Comparison of ENCODE assay signal across 17 cellular contexts in the genomic region with DNA sequence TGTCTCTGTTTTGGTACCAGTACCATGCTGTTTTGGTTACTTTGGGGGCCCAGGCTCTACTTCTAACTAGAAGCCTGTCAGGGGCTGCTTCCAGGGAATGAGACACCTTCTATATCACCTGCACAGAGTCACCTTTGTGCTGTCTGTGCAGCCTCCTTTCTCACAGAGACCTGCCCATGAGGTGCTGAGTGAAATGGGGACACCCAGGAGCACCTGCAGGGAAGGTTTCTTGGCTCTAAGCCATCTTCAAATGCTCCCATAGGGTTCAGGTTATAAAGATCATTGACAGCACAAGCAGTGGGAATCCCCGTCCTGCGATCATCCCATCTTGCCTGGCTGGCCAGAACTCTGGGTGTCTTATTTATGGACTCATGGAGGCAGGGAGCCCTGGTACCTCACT. TPM values are rescaled to one million over a fixed set of nuclear protein-coding genes. Genes with fewer than 3 reads are reported as not detected.
DNase-seq lines count a peak whose midpoint lies in the region; ATAC-seq and TF ChIP-seq lines count a peak whose summit lies in the region.
"Had no signal": no experiment of that assay in that cellular context is flagged by ENCODE, and none has a peak within 500 bp of the region (broad histone marks: within the 10 kb centered on the region; RNA-seq: fewer than 3 reads in every experiment).

No MANE protein-coding gene starts in this region.

- no peaks in the 10 kb centered on the region for H3K4me1 ChIP-seq in trophoblast cell (ENCODE audit: control insufficient read depth in 1 of 2, insufficient read depth in 2 of 2, low read length in 2 of 2)

- H4K12ac ChIP-seq in trophoblast cell (ENCODE audit: low read depth, low read length) = no peak overlapping the region

- no peak overlapping the region for H2AK5ac ChIP-seq in trophoblast cell (ENCODE audit: low read length)

- peak overlapping the region; percentile 47 for H3K23ac ChIP-seq in trophoblast cell (ENCODE audit: low read length)

- no peaks in the 10 kb centered on the region for H3K36me3 Mint-ChIP-seq in T-helper 1 cell treated with Interleukin-12 subunit alpha and Interleukin-12 subunit beta and Interleukin-4 antibody, amounts not matched to agents 30 μg/mL and 1 μg/mL, for 36 hours (ENCODE audit: low read depth)

- no peak overlapping the region for H4K91ac ChIP-seq in trophoblast cell (ENCODE audit: low read depth, low read length)

- H3K27ac ChIP-seq in coronary artery = no peak overlapping the region
- H3K27ac ChIP-seq in trophoblast cell (ENCODE audit: low read depth, low read length) = no peak overlapping the region
- no peak overlapping the region for H3K27ac ChIP-seq in caudate nucleus (ENCODE audit: low read depth, low read length)
- H3K27ac ChIP-seq: BLaER1, KMS-11 had no signal

- H3K79me1 ChIP-seq in trophoblast cell (ENCODE audit: low read length) = no peaks in the 10 kb centered on the region

- H3K79me2 ChIP-seq in trophoblast cell (ENCODE audit: control insufficient read depth, insufficient read depth, low read length, poor library complexity) = no peaks in the 10 kb centered on the region

- no CpG with 5 or more reads among the region's 2 CpGs for WGBS in trophoblast cell (ENCODE audit: extremely low coverage, insufficient coverage, insufficient read length)

- H3K9me3 Mint-ChIP-seq in T-helper 1 cell treated with Interleukin-12 subunit alpha and Interleukin-12 subunit beta and Interleukin-4 antibody, amounts not matched to agents 30 μg/mL and 1 μg/mL, for 36 hours = peaks cover 4% of the 10 kb centered on the region
- H3K9me3 Mint-ChIP-seq: HFFc6 had no signal

- TF ChIP-seq CTCF in coronary artery (IDR thresholded peaks at IDR 0.05) = no peak

- peak overlapping the region; percentile 8 for H3K27ac Mint-ChIP-seq in T-helper 1 cell treated with Interleukin-12 subunit alpha and Interleukin-12 subunit beta and Interleukin-4 antibody, amounts not matched to agents 30 μg/mL and 1 μg/mL, for 36 hours
- H3K27ac Mint-ChIP-seq: HFFc6 had no signal

- DNase-seq in T-helper 1 cell = no peak
- DNase-seq in coronary artery (ENCODE audit: low spot score) = peak; percentile 56
- no peak for DNase-seq in trophoblast cell
- DNase-seq in caudate nucleus (lab: John Stamatoyannopoulos, UW) = no peak
- DNase-seq in activated CD4-positive, CD25-positive, alpha-beta regulatory T cell treated with anti-CD3 and anti-CD28 coated beads, Interleukin-2, amount 50 U/mL, for 72 hours = no peak
- DNase-seq: 8988T, AML-193, DMS 273 treated with DMSO at 0.1 percent for 48 hours, DMS79 treated with DMSO at 0.1 percent for 48 hours, EL, HCEC 1CT, HFFc6 had no signal

- no peak overlapping the region for H3K4me2 ChIP-seq in trophoblast cell (ENCODE audit: low read length)
- H3K4me2 ChIP-seq: BLaER1, KMS-11 had no signal

- H3K14ac ChIP-seq in trophoblast cell (ENCODE audit: low read length) = no peak overlapping the region

- no peak overlapping the region for H3K4ac ChIP-seq in trophoblast cell (ENCODE audit: low read depth, low read length)

- no peaks in the 10 kb centered on the region for H3K27me3 Mint-ChIP-seq in T-helper 1 cell treated with Interleukin-12 subunit alpha and Interleukin-12 subunit beta and Interleukin-4 antibody, amounts not matched to agents 30 μg/mL and 1 μg/mL, for 36 hours (ENCODE audit: low read depth)

- no peak overlapping the region for H2BK5ac ChIP-seq in trophoblast cell (ENCODE audit: low read depth, low read length, poor library complexity)

- H3K4me3 ChIP-seq in coronary artery (no peak overlapping the region), trophoblast cell (ENCODE audit: low read depth, low read length) (no peak overlapping the region)
- H3K4me3 ChIP-seq: BLaER1 had no signal

- H3K27me3 ChIP-seq in trophoblast cell (ENCODE audit: insufficient read depth, low read length) = no peaks in the 10 kb centered on the region
- H3K27me3 ChIP-seq: BLaER1 had no signal

- H3K18ac ChIP-seq in trophoblast cell (ENCODE audit: low read length) = no peak overlapping the region

- no peak overlapping the region for H4K8ac ChIP-seq in trophoblast cell (ENCODE audit: low read depth, low read length)

- no peak overlapping the region for H3K9ac ChIP-seq in trophoblast cell (ENCODE audit: low read length)
- H3K9ac ChIP-seq: BLaER1, KMS-11 had no signal

- peaks cover 22% of the 10 kb centered on the region for H3K4me1 Mint-ChIP-seq in T-helper 1 cell treated with Interleukin-12 subunit alpha and Interleukin-12 subunit beta and Interleukin-4 antibody, amounts not matched to agents 30 μg/mL and 1 μg/mL, for 36 hours (ENCODE audit: low read depth)

- no peaks in the 10 kb centered on the region for H3K9me3 ChIP-seq in trophoblast cell (ENCODE audit: insufficient read depth, low read depth, low read length)
- H3K9me3 ChIP-seq: BLaER1 had no signal

- H2BK120ac ChIP-seq in trophoblast cell (ENCODE audit: insufficient read depth, low read length, poor library complexity) = no peak overlapping the region

- no peak overlapping the region for H3K4me3 Mint-ChIP-seq in T-helper 1 cell treated with Interleukin-12 subunit alpha and Interleukin-12 subunit beta and Interleukin-4 antibody, amounts not matched to agents 30 μg/mL and 1 μg/mL, for 36 hours
- H3K4me3 Mint-ChIP-seq: HFFc6 had no signal

- no peak overlapping the region for H2AFZ ChIP-seq in trophoblast cell (ENCODE audit: insufficient read depth, low read length, poor library complexity)

- H2BK12ac ChIP-seq in trophoblast cell (ENCODE audit: low read length) = no peak overlapping the region

- ATAC-seq in HG03196 (IDR thresholded peaks at IDR 0.05; ENCODE audit: unreplicated experiment) = no peak
- ATAC-seq: HepG2 had no signal

- no peaks in the 10 kb centered on the region for H3K36me3 ChIP-seq in trophoblast cell (ENCODE audit: control insufficient read depth in 1 of 2, insufficient read depth in 2 of 2, low read length in 2 of 2)
- H3K36me3 ChIP-seq: BLaER1 had no signal

RNA-seq across cellular contexts. Expression of gene GABRR2, which starts 19.1 kb away (rescaled TPM):
- 1.9 and 2.1 TPM in 2 replicates for polyA plus RNA-seq in trophoblast cell (2013)

RNA-seq across cellular contexts. Expression of gene UBE2J1, which starts 56.5 kb away (rescaled TPM):
- polyA plus RNA-seq in trophoblast cell (2013) = 177 and 178 TPM in 2 replicates
